ENCODE assay signal across 21 cellular contexts in genomic region chr6:130978660-130979396, GRCh38.
DNase-seq lines count a peak whose midpoint lies in the region; ATAC-seq, FAIRE-seq and TF ChIP-seq lines count a peak whose summit lies in the region.
"Had no signal": no experiment of that assay in that cellular context is flagged by ENCODE, and none has a peak within 500 bp of the region (broad histone marks: within the 10 kb centered on the region; RNA-seq: fewer than 3 reads in every experiment).

No MANE protein-coding gene starts in this region.

- peak overlapping the region; percentile 27 for H3K27ac ChIP-seq in cardiac muscle cell
- H3K27ac ChIP-seq in Panc1 (ENCODE audit: low read length), result peak overlapping the region; percentile 14; the same call in 1 of the 2 replicates
- H3K27ac ChIP-seq in left lung, result no peak overlapping the region
- no peak overlapping the region for H3K27ac ChIP-seq in upper lobe of right lung
- H3K27ac ChIP-seq in foreskin keratinocyte, result no peak overlapping the region
- no peak overlapping the region for H3K27ac ChIP-seq in kidney (ENCODE audit: low read depth in 2 of 2, low read length in 2 of 2)

- H3K36me3 ChIP-seq in cardiac muscle cell (no peaks in the 10 kb centered on the region), Panc1 (ENCODE audit: control insufficient read depth, insufficient read depth, low read length) (no peaks in the 10 kb centered on the region), left lung (no peaks in the 10 kb centered on the region), upper lobe of right lung (no peaks in the 10 kb centered on the region), kidney (ENCODE audit: control insufficient read depth in 1 of 2, insufficient read depth in 2 of 2, low read length in 2 of 2) (no peaks in the 10 kb centered on the region)

- DNase-seq in cardiac muscle cell (ENCODE audit: low read depth in 1 of 2, low spot score in 1 of 2), result peak in 1 of 2 donors; percentile 41
- no peak for DNase-seq in cardiac septum (ENCODE audit: low spot score)
- DNase-seq in Panc1 (ENCODE audit: low read depth, low spot score), result no peak
- no peak for DNase-seq in left lung
- DNase-seq in upper lobe of right lung, result no peak
- DNase-seq in AG20443 (ENCODE audit: low spot score), result no peak
- DNase-seq in foreskin keratinocyte, result no peak
- no peak for DNase-seq in kidney
- DNase-seq: EL, GF-D8, GOT3, HCEC 1CT, Karpas-422, NCI-H1436, NCI-H1930, NCI-H226, NCI-H510A treated with DMSO at 0.1 percent for 48 hours, NCI-H82, SIG-M5, SK-N-SH had no signal

- no peak overlapping the region for H3K9ac ChIP-seq in kidney (ENCODE audit: low read length in 2 of 2)
- H3K9ac ChIP-seq: SK-N-SH had no signal

- no peak for TF ChIP-seq CTCF in cardiac muscle cell (IDR thresholded peaks at IDR 0.05; ENCODE audit: low read depth, low read length)
- no peak for TF ChIP-seq CTCF in Panc1 (IDR thresholded peaks at IDR 0.05)
- no peak for TF ChIP-seq CTCF in left lung (IDR thresholded peaks at IDR 0.05)
- TF ChIP-seq CTCF in upper lobe of right lung (IDR thresholded peaks at IDR 0.05), result no peak
- no peak for TF ChIP-seq CTCF in foreskin keratinocyte (conservative IDR thresholded peaks at IDR 0.05)
- TF ChIP-seq CTCF in kidney (IDR thresholded peaks at IDR 0.05; ENCODE audit: borderline replicate concordance, extremely low read depth, insufficient read depth), result no peak

- CTCF ChIA-PET in Panc1 (lab: Charles Lee), result no interaction called here

- FAIRE-seq in kidney (lab: Jason Lieb, UNC), result no peak
- FAIRE-seq: A204.1 had no signal

- H3K4me3 ChIP-seq in cardiac muscle cell, result no peak overlapping the region
- no peak overlapping the region for H3K4me3 ChIP-seq in Panc1 (ENCODE audit: low read depth in 2 of 2, low read length in 2 of 2)
- no peak overlapping the region for H3K4me3 ChIP-seq in left lung
- no peak overlapping the region for H3K4me3 ChIP-seq in upper lobe of right lung
- H3K4me3 ChIP-seq in kidney (ENCODE audit: low read length in 2 of 2), result no peak overlapping the region

- peaks cover 28% of the 10 kb centered on the region for H3K4me1 ChIP-seq in cardiac muscle cell (ENCODE audit: low read depth)
- peaks cover 48% of the 10 kb centered on the region for H3K4me1 ChIP-seq in Panc1 (ENCODE audit: control insufficient read depth, insufficient read depth, low read length)
- H3K4me1 ChIP-seq in left lung, result peaks cover 7 to 16% of the 10 kb centered on the region in 2 donors
- H3K4me1 ChIP-seq in upper lobe of right lung, result peaks cover 11% of the 10 kb centered on the region
- peaks cover 9% of the 10 kb centered on the region for H3K4me1 ChIP-seq in foreskin keratinocyte
- no peaks in the 10 kb centered on the region for H3K4me1 ChIP-seq in kidney (ENCODE audit: control insufficient read depth in 1 of 2, insufficient read depth in 1 of 2, low read depth in 1 of 2, low read length in 2 of 2)

- intact Hi-C loops in cardiac septum (cut with DNase I) (no loop called here), Panc1 (cut with micrococcal nuclease; ENCODE audit: unreplicated experiment) (no loop called here), left lung (cut with DNase I) (no loop called here), upper lobe of right lung (cut with DNase I) (no loop called here), kidney (cut with DNase I) (no loop called here)

- POLR2A ChIA-PET in Panc1 (lab: Charles Lee), result interaction anchor here (0.7 kb wide), 1 partner anchor 19 kb away, joined by 3 read pairs; no protein-coding TSS in a partner anchor

- ATAC-seq in Panc1, result no peak
- ATAC-seq in left lung, result peak; percentile 57
- peak; percentile 44 for ATAC-seq in upper lobe of right lung
- no peak for ATAC-seq in foreskin keratinocyte

- BruUV-seq in Panc1 (replicated peaks; lab: Mats Ljungman, UMichigan), result no TSS peak

- H3K9me3 ChIP-seq in cardiac muscle cell (ENCODE audit: low read depth) (no peaks in the 10 kb centered on the region), Panc1 (ENCODE audit: control insufficient read depth, insufficient read depth, low read depth, low read length) (no peaks in the 10 kb centered on the region), left lung (no peaks in the 10 kb centered on the region), upper lobe of right lung (no peaks in the 10 kb centered on the region), kidney (ENCODE audit: control insufficient read depth in 1 of 2, low read length in 2 of 2) (no peaks in the 10 kb centered on the region)
- H3K9me3 ChIP-seq: SK-N-SH had no signal

- no peaks in the 10 kb centered on the region for H3K27me3 ChIP-seq in cardiac muscle cell
- H3K27me3 ChIP-seq in Panc1 (ENCODE audit: control insufficient read depth, insufficient read depth, low read length), result no peaks in the 10 kb centered on the region
- no peaks in the 10 kb centered on the region for H3K27me3 ChIP-seq in left lung
- H3K27me3 ChIP-seq in upper lobe of right lung, result no peaks in the 10 kb centered on the region
- H3K27me3 ChIP-seq in foreskin keratinocyte, result no peaks in the 10 kb centered on the region

- in situ Hi-C loops in Panc1 (cut with HindIII; ENCODE audit: low pct_unique_long_range_greater_than_20kb, low sequenced_read_pairs), result no loop called here

Comparison
In these comparisons a context has a peak if more than half of its experiments do, and no peak if none do; other contexts are left out.
1. H3K27ac ChIP-seq: peak in cardiac muscle cell (single experiment) and Panc1 (single experiment); none in left lung (0 of 2), upper lobe of right lung (single experiment), foreskin keratinocyte (single experiment) and kidney (0 of 2).
2. ATAC-seq: peak in left lung (single experiment) and upper lobe of right lung (single experiment); none in Panc1 (single experiment) and foreskin keratinocyte (single experiment).